Comparison of ENCODE assay signal across 14 cellular contexts in genomic region chr10:46526682-46527038, GRCh38. TPM values are rescaled to one million over a fixed set of nuclear protein-coding genes. Genes with fewer than 3 reads are reported as not detected.
DNase-seq lines count a peak whose midpoint lies in the region; ATAC-seq, FAIRE-seq and TF ChIP-seq lines count a peak whose summit lies in the region.
"Had no signal": no experiment of that assay in that cellular context is flagged by ENCODE, and none has a peak within 500 bp of the region (broad histone marks: within the 10 kb centered on the region; RNA-seq: fewer than 3 reads in every experiment).

No MANE protein-coding gene starts in this region.

- no peaks in the 10 kb centered on the region for H3K9me3 Mint-ChIP-seq in activated CD8-positive, alpha-beta T cell treated with anti-CD3 and anti-CD28 coated beads for 36 hours
- no peaks in the 10 kb centered on the region for H3K9me3 Mint-ChIP-seq in activated CD8-positive, alpha-beta T cell treated with anti-CD3 and anti-CD28 coated beads, Interleukin-2, amount 10 ng/mL, durations not matched to agents 7 days and 5 days (ENCODE audit: insufficient read depth)
- H3K9me3 Mint-ChIP-seq: naive thymus-derived CD8-positive, alpha-beta T cell had no signal

- no peaks in the 10 kb centered on the region for H3K36me3 Mint-ChIP-seq in activated CD8-positive, alpha-beta T cell treated with anti-CD3 and anti-CD28 coated beads for 36 hours (ENCODE audit: low read depth)
- no peaks in the 10 kb centered on the region for H3K36me3 Mint-ChIP-seq in activated CD8-positive, alpha-beta T cell treated with anti-CD3 and anti-CD28 coated beads, Interleukin-2, amount 10 ng/mL, durations not matched to agents 7 days and 5 days (ENCODE audit: low read depth)
- H3K36me3 Mint-ChIP-seq: naive thymus-derived CD8-positive, alpha-beta T cell had no signal

- POLR2A ChIA-PET in activated CD8-positive, alpha-beta T cell treated with anti-CD3 and anti-CD28 coated beads for 36 hours (lab: Charles Lee) = no interaction called here
- POLR2A ChIA-PET in activated CD8-positive, alpha-beta T cell treated with anti-CD3 and anti-CD28 coated beads, Interleukin-2, amount 10 ng/mL, durations not matched to agents 7 days and 5 days (lab: Charles Lee) = no interaction called here

- no peak for TF ChIP-seq EP300 in sigmoid colon (IDR thresholded peaks at IDR 0.05)

- no peak for ATAC-seq in activated CD8-positive, alpha-beta T cell treated with anti-CD3 and anti-CD28 coated beads for 36 hours
- ATAC-seq in activated CD8-positive, alpha-beta T cell treated with anti-CD3 and anti-CD28 coated beads, Interleukin-2, amount 10 ng/mL, durations not matched to agents 7 days and 5 days = no peak
- peak; percentile 3 for ATAC-seq in foreskin keratinocyte
- ATAC-seq: naive thymus-derived CD8-positive, alpha-beta T cell had no signal

- H3K4me1 Mint-ChIP-seq in activated CD8-positive, alpha-beta T cell treated with anti-CD3 and anti-CD28 coated beads for 36 hours (ENCODE audit: low read depth) = no peaks in the 10 kb centered on the region
- H3K4me1 Mint-ChIP-seq in activated CD8-positive, alpha-beta T cell treated with anti-CD3 and anti-CD28 coated beads, Interleukin-2, amount 10 ng/mL, durations not matched to agents 7 days and 5 days (ENCODE audit: low read depth) = no peaks in the 10 kb centered on the region
- H3K4me1 Mint-ChIP-seq: naive thymus-derived CD8-positive, alpha-beta T cell had no signal

- no peak overlapping the region for H3K27ac ChIP-seq in foreskin keratinocyte
- H3K27ac ChIP-seq in sigmoid colon = no peak overlapping the region

- FAIRE-seq in GM12891 (lab: Jason Lieb, UNC) (no peak), frontal cortex (lab: Jason Lieb, UNC) (no peak)

- no peak for TF ChIP-seq POLR2A in sigmoid colon (IDR thresholded peaks at IDR 0.05)
- TF ChIP-seq POLR2A in GM12891 (IDR thresholded peaks at IDR 0.05; ENCODE audit: low read depth, low read length) = no peak

- no peak for TF ChIP-seq CTCF in activated CD8-positive, alpha-beta T cell treated with anti-CD3 and anti-CD28 coated beads for 36 hours (IDR thresholded peaks at IDR 0.05)
- TF ChIP-seq CTCF in foreskin keratinocyte (conservative IDR thresholded peaks at IDR 0.05) (no peak), sigmoid colon (IDR thresholded peaks at IDR 0.05) (no peak)

- H3K4me3 Mint-ChIP-seq in activated CD8-positive, alpha-beta T cell treated with anti-CD3 and anti-CD28 coated beads for 36 hours = no peak overlapping the region
- H3K4me3 Mint-ChIP-seq in activated CD8-positive, alpha-beta T cell treated with anti-CD3 and anti-CD28 coated beads, Interleukin-2, amount 10 ng/mL, durations not matched to agents 7 days and 5 days = no peak overlapping the region
- H3K4me3 Mint-ChIP-seq: naive thymus-derived CD8-positive, alpha-beta T cell had no signal

- no peaks in the 10 kb centered on the region for H3K36me3 ChIP-seq in MG63
- no peaks in the 10 kb centered on the region for H3K36me3 ChIP-seq in sigmoid colon

- no peak overlapping the region for H3K27ac Mint-ChIP-seq in activated CD8-positive, alpha-beta T cell treated with anti-CD3 and anti-CD28 coated beads for 36 hours
- no peak overlapping the region for H3K27ac Mint-ChIP-seq in activated CD8-positive, alpha-beta T cell treated with anti-CD3 and anti-CD28 coated beads, Interleukin-2, amount 10 ng/mL, durations not matched to agents 7 days and 5 days
- H3K27ac Mint-ChIP-seq: naive thymus-derived CD8-positive, alpha-beta T cell had no signal

- 25 to 59% methylated on average over 7 of the region's 7 CpGs for WGBS in sigmoid colon, 2 donors

- no peaks in the 10 kb centered on the region for H3K27me3 Mint-ChIP-seq in activated CD8-positive, alpha-beta T cell treated with anti-CD3 and anti-CD28 coated beads for 36 hours
- H3K27me3 Mint-ChIP-seq in activated CD8-positive, alpha-beta T cell treated with anti-CD3 and anti-CD28 coated beads, Interleukin-2, amount 10 ng/mL, durations not matched to agents 7 days and 5 days (ENCODE audit: low read depth) = no peaks in the 10 kb centered on the region
- H3K27me3 Mint-ChIP-seq: naive thymus-derived CD8-positive, alpha-beta T cell had no signal

- H3K4me3 ChIP-seq in MG63 = no peak overlapping the region
- no peak overlapping the region for H3K4me3 ChIP-seq in sigmoid colon

- H3K27me3 ChIP-seq in MG63 = no peaks in the 10 kb centered on the region
- H3K27me3 ChIP-seq in foreskin keratinocyte = peaks cover 14% of the 10 kb centered on the region
- H3K27me3 ChIP-seq in sigmoid colon = no peaks in the 10 kb centered on the region

- CTCF ChIA-PET in activated CD8-positive, alpha-beta T cell treated with anti-CD3 and anti-CD28 coated beads for 36 hours (lab: Charles Lee) = no interaction called here
- CTCF ChIA-PET in activated CD8-positive, alpha-beta T cell treated with anti-CD3 and anti-CD28 coated beads, Interleukin-2, amount 10 ng/mL, durations not matched to agents 7 days and 5 days (lab: Charles Lee) = no interaction called here

- intact Hi-C loops in activated CD8-positive, alpha-beta T cell treated with anti-CD3 and anti-CD28 coated beads for 36 hours (cut with micrococcal nuclease) = no loop called here
- intact Hi-C loops in sigmoid colon (cut with DNase I) = no loop called here

- no peaks in the 10 kb centered on the region for H3K9me3 ChIP-seq in MG63
- H3K9me3 ChIP-seq in sigmoid colon = no peaks in the 10 kb centered on the region

- H3K4me1 ChIP-seq in foreskin keratinocyte = peaks cover 26% of the 10 kb centered on the region
- peaks cover 0 to 20% (median 16%) of the 10 kb centered on the region in 4 donors for H3K4me1 ChIP-seq in sigmoid colon

- DNase-seq in activated CD8-positive, alpha-beta T cell treated with anti-CD3 and anti-CD28 coated beads for 36 hours = peak; percentile 1
- DNase-seq in activated CD8-positive, alpha-beta T cell treated with anti-CD3 and anti-CD28 coated beads, Interleukin-2, amount 10 ng/mL, durations not matched to agents 7 days and 5 days = no peak
- DNase-seq in MG63 = peak; percentile 31
- DNase-seq in foreskin keratinocyte = peak; percentile 36 to 46
- peak; percentile 65 for DNase-seq in sigmoid colon
- no peak for DNase-seq in anterior cingulate cortex (lab: John Stamatoyannopoulos, UW)
- DNase-seq in GM12891 (ENCODE audit: insufficient read length, low spot score) = no peak
- DNase-seq in frontal cortex (ENCODE audit: low spot score in 2 of 2) = no peak
- DNase-seq: activated CD4-positive, alpha-beta T cell treated with anti-CD3 and anti-CD28 coated beads for 1 hour; effector memory CD4-positive, alpha-beta T cell; NCI-H1930; stimulated activated CD4-positive, alpha-beta T cell treated with anti-CD3 and anti-CD28 coated beads, Interleukin-2, amount 100 ng/mL, for 48 hours had no signal

TF ChIP-seq in GM12891, 5 proteins besides CTCF, POLR2A, EP300 and RAD21:
- TF ChIP-seq POU2F2 (IDR thresholded peaks at IDR 0.05; ENCODE audit: low read depth, low read length) (no peak), TAF1 (IDR thresholded peaks at IDR 0.05; ENCODE audit: low read depth, low read length) (no peak), SPI1 (IDR thresholded peaks at IDR 0.05; ENCODE audit: low read depth, low read length) (no peak), PAX5 (IDR thresholded peaks at IDR 0.05; ENCODE audit: insufficient read depth, low read length, severe bottlenecking) (no peak), POLR2AphosphoS5 (IDR thresholded peaks at IDR 0.05; ENCODE audit: low read depth, low read length) (no peak)

RNA-seq across cellular contexts. Expression of gene GPRIN2, which starts 29.8 kb away (rescaled TPM):
- total RNA-seq in activated CD8-positive, alpha-beta T cell treated with anti-CD3 and anti-CD28 coated beads for 36 hours = not detected
- total RNA-seq in activated CD8-positive, alpha-beta T cell treated with anti-CD3 and anti-CD28 coated beads, Interleukin-2, amount 10 ng/mL, durations not matched to agents 7 days and 5 days = not detected
- not detected in 2 replicates for total RNA-seq in MG63 (2014; rRNA removed; shearing (Covaris generic); ENCODE audit: low replicate concordance)
- 0.58 and 0.78 TPM in 2 replicates for total RNA-seq in foreskin keratinocyte
- polyA plus RNA-seq in foreskin keratinocyte = 0.47 and 0.84 TPM in 2 replicates
- total RNA-seq in sigmoid colon = 1 to 10 TPM in 1 of 4 donors, under 1 TPM in 2, not detected in 1; 0.16 to 1.4 (median 0.27) TPM
- 10 to 100 TPM; 21.7 to 30.0 (median 21.8) TPM for polyA plus RNA-seq in sigmoid colon
- polyA plus RNA-seq in GM12891 (2012; ENCODE audit: low read depth, missing spikeins) = not detected
- 18.8 TPM for total RNA-seq in frontal cortex
- total RNA-seq: HT1080; naive thymus-derived CD8-positive, alpha-beta T cell had no signal
- polyA plus RNA-seq: naive thymus-derived CD8-positive, alpha-beta T cell had no signal

RNA-seq across cellular contexts. Expression of gene SYT15, which starts 52.3 kb away (rescaled TPM):
- total RNA-seq in activated CD8-positive, alpha-beta T cell treated with anti-CD3 and anti-CD28 coated beads for 36 hours = under 1 TPM; 0.59 to 0.98 TPM
- 1 to 10 TPM in 1 of 2 experiments, under 1 TPM in 1; 0.55 to 1.0 TPM for total RNA-seq in activated CD8-positive, alpha-beta T cell treated with anti-CD3 and anti-CD28 coated beads, Interleukin-2, amount 10 ng/mL, durations not matched to agents 7 days and 5 days
- total RNA-seq in MG63 (2014; rRNA removed; shearing (Covaris generic); ENCODE audit: low replicate concordance) = 0.76 TPM in 1 of 2 replicates, not detected in the other
- total RNA-seq in foreskin keratinocyte (0.10 and 0.32 TPM in 2 replicates), sigmoid colon (1 to 10 TPM in 2 of 4 donors, under 1 TPM in 2; 0.81 to 1.4 (median 1.0) TPM), frontal cortex (0.82 TPM)
- polyA plus RNA-seq in foreskin keratinocyte (0.10 and 0.13 TPM in 2 replicates), sigmoid colon (1 to 10 TPM; 1.2 to 1.7 (median 1.2) TPM)
- polyA plus RNA-seq in GM12891 (2012; ENCODE audit: low read depth, missing spikeins) = 0.08 TPM

Comparison
In these comparisons a context has a peak if more than half of its experiments do, and no peak if none do; other contexts are left out.
1. DNase-seq: peak in activated CD8-positive, alpha-beta T cell treated with anti-CD3 and anti-CD28 coated beads for 36 hours (single experiment), MG63 (single experiment), foreskin keratinocyte (2 of 2) and sigmoid colon (single experiment); none in activated CD8-positive, alpha-beta T cell treated with anti-CD3 and anti-CD28 coated beads, Interleukin-2, amount 10 ng/mL, durations not matched to agents 7 days and 5 days (single experiment), anterior cingulate cortex (0 of 58), GM12891 (single experiment) and frontal cortex (0 of 2).